8 cellular contexts compared by ENCODE assay signal in genomic region chr3:184361532-184361931, GRCh38. TPM values are rescaled to one million over a fixed set of nuclear protein-coding genes. Genes with fewer than 3 reads are reported as not detected.
DNase-seq lines count a peak whose midpoint lies in the region; ATAC-seq and TF ChIP-seq lines count a peak whose summit lies in the region.

Gene CLCN2 (minus strand): TSS chr3:184361605. CDS start chr3:184361479, 126 bp downstream.
Gene POLR2H (plus strand): TSS chr3:184361710. CDS start chr3:184363493, 1,783 bp downstream.

- H3K4me1 Mint-ChIP-seq in activated T-helper 1 cell treated with anti-CD3 and anti-CD28 coated beads, Interleukin-12 subunit alpha, Interleukin-12 subunit beta, Interleukin-2, Interleukin-4 antibody, amounts not matched to agents 30 ng/mL and 10 ng/mL and 1 ng/mL, durations not matched to agents 14 hours and 24 hours and 36 hours (ENCODE audit: low read depth): peaks cover 18% of the 10 kb centered on the region
- peaks cover 46% of the 10 kb centered on the region for H3K4me1 Mint-ChIP-seq in nephron progenitor cell

- H3K4me3 Mint-ChIP-seq in activated T-helper 1 cell treated with anti-CD3 and anti-CD28 coated beads, Interleukin-12 subunit alpha, Interleukin-12 subunit beta, Interleukin-2, Interleukin-4 antibody, amounts not matched to agents 30 ng/mL and 10 ng/mL and 1 ng/mL, durations not matched to agents 14 hours and 24 hours and 36 hours: peak within 1 kb of the TSS; percentile 99
- peak within 1 kb of the TSS; percentile 91 for H3K4me3 Mint-ChIP-seq in nephron progenitor cell

- peaks cover 7% of the 10 kb centered on the region for H3K27me3 ChIP-seq in thymus (ENCODE audit: control insufficient read depth, insufficient read depth)

- H3K9me3 ChIP-seq in thymus (ENCODE audit: control insufficient read depth): peaks cover 2% of the 10 kb centered on the region

- H3K4me3 ChIP-seq in fibroblast of villous mesenchyme (ENCODE audit: low read depth, low read length) (peak within 1 kb of the TSS; percentile 84), thymus (ENCODE audit: low read length) (peak within 1 kb of the TSS; percentile 83)

- H3K27me3 Mint-ChIP-seq in activated T-helper 1 cell treated with anti-CD3 and anti-CD28 coated beads, Interleukin-12 subunit alpha, Interleukin-12 subunit beta, Interleukin-2, Interleukin-4 antibody, amounts not matched to agents 30 ng/mL and 10 ng/mL and 1 ng/mL, durations not matched to agents 14 hours and 24 hours and 36 hours (ENCODE audit: insufficient read depth): peaks cover 10% of the 10 kb centered on the region
- H3K27me3 Mint-ChIP-seq in nephron progenitor cell (ENCODE audit: low read depth, poor library complexity): peaks cover 8% of the 10 kb centered on the region

- WGBS in thymus: under 1% methylated on average over 56 of the region's 56 CpGs

- no peaks in the 10 kb centered on the region for H3K9me3 Mint-ChIP-seq in activated T-helper 1 cell treated with anti-CD3 and anti-CD28 coated beads, Interleukin-12 subunit alpha, Interleukin-12 subunit beta, Interleukin-2, Interleukin-4 antibody, amounts not matched to agents 30 ng/mL and 10 ng/mL and 1 ng/mL, durations not matched to agents 14 hours and 24 hours and 36 hours
- H3K9me3 Mint-ChIP-seq in nephron progenitor cell: no peaks in the 10 kb centered on the region

- intact Hi-C loops in activated T-helper 1 cell treated with anti-CD3 and anti-CD28 coated beads, Interleukin-12 subunit alpha, Interleukin-12 subunit beta, Interleukin-2, Interleukin-4 antibody, amounts not matched to agents 30 ng/mL and 10 ng/mL and 1 ng/mL, durations not matched to agents 14 hours and 24 hours and 36 hours (cut with micrococcal nuclease): loop anchor here (5.0 kb wide), 2 partner anchors 351 to 724 kb away; partner anchors contain the start of genes KLHL24 and MAGEF1

- H3K4me1 ChIP-seq in thymus (ENCODE audit: control insufficient read depth, insufficient read depth, low read length): peaks cover 9% of the 10 kb centered on the region

- DNase-seq in activated CD4-positive, CD25-positive, alpha-beta regulatory T cell treated with anti-CD3 and anti-CD28 coated beads, Interleukin-2, amount 50 U/mL, for 72 hours: no peak
- peak; percentile 33 for DNase-seq in NCI-H510A treated with DMSO at 0.1 percent for 48 hours (lab: John Stamatoyannopoulos, UW)
- DNase-seq in activated T-helper 1 cell treated with anti-CD3 and anti-CD28 coated beads, Interleukin-12 subunit alpha, Interleukin-12 subunit beta, Interleukin-2, Interleukin-4 antibody, amounts not matched to agents 30 ng/mL and 10 ng/mL and 1 ng/mL, durations not matched to agents 14 hours and 24 hours and 36 hours (ENCODE audit: low spot score): peak; percentile 40
- peak; percentile 53 for DNase-seq in fibroblast of villous mesenchyme (ENCODE audit: low read depth)
- peak; percentile 81 for DNase-seq in nephron progenitor cell

- H3K36me3 ChIP-seq in thymus (ENCODE audit: control insufficient read depth, insufficient read depth): no peaks in the 10 kb centered on the region

- H3K27ac Mint-ChIP-seq in activated T-helper 1 cell treated with anti-CD3 and anti-CD28 coated beads, Interleukin-12 subunit alpha, Interleukin-12 subunit beta, Interleukin-2, Interleukin-4 antibody, amounts not matched to agents 30 ng/mL and 10 ng/mL and 1 ng/mL, durations not matched to agents 14 hours and 24 hours and 36 hours: peak within 1 kb of the TSS; percentile 99
- peak within 1 kb of the TSS; percentile 99 for H3K27ac Mint-ChIP-seq in nephron progenitor cell

- peak within 1 kb of the TSS; percentile 92 for H3K27ac ChIP-seq in thymus (ENCODE audit: low read depth)

- TF ChIP-seq CTCF in fibroblast of villous mesenchyme (IDR thresholded peaks at IDR 0.05; ENCODE audit: insufficient read depth, low read depth, low read length) (no peak), nephron progenitor cell (IDR thresholded peaks at IDR 0.05) (no peak)

- H3K36me3 Mint-ChIP-seq in activated T-helper 1 cell treated with anti-CD3 and anti-CD28 coated beads, Interleukin-12 subunit alpha, Interleukin-12 subunit beta, Interleukin-2, Interleukin-4 antibody, amounts not matched to agents 30 ng/mL and 10 ng/mL and 1 ng/mL, durations not matched to agents 14 hours and 24 hours and 36 hours (ENCODE audit: low read depth): peaks cover 19% of the 10 kb centered on the region
- peaks cover 25% of the 10 kb centered on the region for H3K36me3 Mint-ChIP-seq in nephron progenitor cell (ENCODE audit: low read depth)

- peak; percentile 42 to 47 for ATAC-seq in activated CD4-positive, CD25-positive, alpha-beta regulatory T cell treated with anti-CD3 and anti-CD28 coated beads, Interleukin-2, amount 50 U/mL, for 24 hours
- peak; percentile 40 for ATAC-seq in HG02852 (IDR thresholded peaks at IDR 0.05; ENCODE audit: unreplicated experiment)

RNA-seq across cellular contexts. Expression of gene CLCN2, which starts in this region (rescaled TPM):
- 5.2 and 6.6 TPM in 2 replicates for total RNA-seq in activated T-helper 1 cell treated with anti-CD3 and anti-CD28 coated beads, Interleukin-12 subunit alpha, Interleukin-12 subunit beta, Interleukin-2, Interleukin-4 antibody, amounts not matched to agents 30 ng/mL and 10 ng/mL and 1 ng/mL, durations not matched to agents 14 hours and 24 hours and 36 hours
- total RNA-seq in fibroblast of villous mesenchyme: 4.2 and 6.0 TPM in 2 replicates
- polyA plus RNA-seq in thymus: 7.0 TPM

RNA-seq across cellular contexts. Expression of gene POLR2H, which starts in this region (rescaled TPM):
- 145 and 151 TPM in 2 replicates for total RNA-seq in activated T-helper 1 cell treated with anti-CD3 and anti-CD28 coated beads, Interleukin-12 subunit alpha, Interleukin-12 subunit beta, Interleukin-2, Interleukin-4 antibody, amounts not matched to agents 30 ng/mL and 10 ng/mL and 1 ng/mL, durations not matched to agents 14 hours and 24 hours and 36 hours
- 39.6 and 61.3 TPM in 2 replicates for total RNA-seq in fibroblast of villous mesenchyme
- 117 TPM for polyA plus RNA-seq in thymus
